In genomic region chr5:113091622-113092021, GRCh38 we compare ENCODE assay signal across 24 cellular contexts.
"Had no signal": no experiment of that assay in that cellular context is flagged by ENCODE, and none has a peak within 500 bp of the region (broad histone marks: within the 10 kb centered on the region; RNA-seq: fewer than 3 reads in every experiment).

No MANE protein-coding gene starts in this region.

- H3K9me3 Mint-ChIP-seq: activated B cell treated with CpG ODN at 0.5 μM for 24 hours; activated CD4-positive, alpha-beta memory T cell treated with anti-CD3 and anti-CD28 coated beads for 36 hours; activated CD4-positive, alpha-beta T cell treated with anti-CD3 and anti-CD28 coated beads, Interleukin-2, amount 10 ng/mL, durations not matched to agents 24 days and 14 days; activated naive CD4-positive, alpha-beta T cell treated with anti-CD3 and anti-CD28 coated beads, Interleukin-2, amount 10 ng/mL, durations not matched to agents 7 days and 5 days; activated naive CD8-positive, alpha-beta T cell treated with anti-CD3 and anti-CD28 coated beads for 36 hours; activated T-helper 2 cell treated with anti-CD3 and anti-CD28 coated beads, Interferon-gamma antibody, Interleukin-2, Interleukin-4, amounts not matched to agents 10 μg/mL and 5 μg/mL and 100 μg/mL, durations not matched to agents 14 hours and 24 hours and 36 hours; T-helper 2 cell treated with Interferon-gamma antibody and Interleukin-4, amounts not matched to agents 5 μg/mL and 100 μg/mL, for 36 hours had no signal

- H3K36me3 ChIP-seq: Peyer's patch, SJSA1 had no signal

- H3K4me1 ChIP-seq: Peyer's patch had no signal

- H3K36me3 Mint-ChIP-seq: activated CD4-positive, alpha-beta memory T cell treated with anti-CD3 and anti-CD28 coated beads for 36 hours; activated naive CD4-positive, alpha-beta T cell treated with anti-CD3 and anti-CD28 coated beads, Interleukin-2, amount 10 ng/mL, durations not matched to agents 7 days and 5 days; activated naive CD8-positive, alpha-beta T cell treated with anti-CD3 and anti-CD28 coated beads for 36 hours had no signal

- H3K9me3 ChIP-seq: Peyer's patch had no signal

- DNase-seq: activated B cell treated with CpG ODN at 0.5 μM for 24 hours; activated CD4-positive, alpha-beta memory T cell treated with anti-CD3 and anti-CD28 coated beads for 36 hours; activated CD4-positive, alpha-beta T cell treated with anti-CD3 and anti-CD28 coated beads for 1 hour; activated CD4-positive, alpha-beta T cell treated with anti-CD3 and anti-CD28 coated beads, Interleukin-2, amount 10 ng/mL, durations not matched to agents 24 days and 14 days; activated CD8-positive, alpha-beta memory T cell treated with anti-CD3 and anti-CD28 coated beads for 24 hours; activated gamma-delta T cell treated with Interleukin-2 at 50 U/mL for 16 hours; activated naive CD4-positive, alpha-beta T cell treated with anti-CD3 and anti-CD28 coated beads, Interleukin-2, amount 10 ng/mL, durations not matched to agents 7 days and 5 days; activated naive CD8-positive, alpha-beta T cell treated with anti-CD3 and anti-CD28 coated beads for 36 hours; NCI-H1092; NCI-H1417; NCI-H1694 treated with DMSO at 0.1 percent for 48 hours; NCI-H2029 treated with DMSO at 0.1 percent for 48 hours; NCI-H345; NCI-H510A; NCI-H526 treated with DMSO at 0.1 percent for 48 hours; NCI-H82; NK-92 treated with Interleukin-12 subunit alpha and Interleukin-12 subunit beta, amount 100 ng/mL, for 24 hours; Peyer's patch; SHP77; SW 1271 had no signal

- H3K27ac ChIP-seq: KMS-11, Peyer's patch, SJSA1 had no signal

- H3K4me3 ChIP-seq: Peyer's patch, SJSA1 had no signal

- H3K27me3 Mint-ChIP-seq: activated CD4-positive, alpha-beta memory T cell treated with anti-CD3 and anti-CD28 coated beads for 36 hours; activated naive CD8-positive, alpha-beta T cell treated with anti-CD3 and anti-CD28 coated beads for 36 hours had no signal

- H3K27ac Mint-ChIP-seq: activated B cell treated with CpG ODN at 0.5 μM for 24 hours; activated CD4-positive, alpha-beta memory T cell treated with anti-CD3 and anti-CD28 coated beads for 36 hours; activated CD4-positive, alpha-beta T cell treated with anti-CD3 and anti-CD28 coated beads, Interleukin-2, amount 10 ng/mL, durations not matched to agents 24 days and 14 days; activated naive CD4-positive, alpha-beta T cell treated with anti-CD3 and anti-CD28 coated beads, Interleukin-2, amount 10 ng/mL, durations not matched to agents 7 days and 5 days; activated naive CD8-positive, alpha-beta T cell treated with anti-CD3 and anti-CD28 coated beads for 36 hours; activated T-helper 2 cell treated with anti-CD3 and anti-CD28 coated beads, Interferon-gamma antibody, Interleukin-2, Interleukin-4, amounts not matched to agents 10 μg/mL and 5 μg/mL and 100 μg/mL, durations not matched to agents 14 hours and 24 hours and 36 hours; T-helper 2 cell treated with Interferon-gamma antibody and Interleukin-4, amounts not matched to agents 5 μg/mL and 100 μg/mL, for 36 hours had no signal

- H3K27me3 ChIP-seq: Peyer's patch, SJSA1 had no signal

- H3K4me1 Mint-ChIP-seq: activated B cell treated with CpG ODN at 0.5 μM for 24 hours; activated naive CD4-positive, alpha-beta T cell treated with anti-CD3 and anti-CD28 coated beads, Interleukin-2, amount 10 ng/mL, durations not matched to agents 7 days and 5 days had no signal

- H3K4me3 Mint-ChIP-seq: activated B cell treated with CpG ODN at 0.5 μM for 24 hours; activated CD4-positive, alpha-beta memory T cell treated with anti-CD3 and anti-CD28 coated beads for 36 hours; activated CD4-positive, alpha-beta T cell treated with anti-CD3 and anti-CD28 coated beads, Interleukin-2, amount 10 ng/mL, durations not matched to agents 24 days and 14 days; activated naive CD4-positive, alpha-beta T cell treated with anti-CD3 and anti-CD28 coated beads, Interleukin-2, amount 10 ng/mL, durations not matched to agents 7 days and 5 days; activated naive CD8-positive, alpha-beta T cell treated with anti-CD3 and anti-CD28 coated beads for 36 hours; T-helper 2 cell treated with Interferon-gamma antibody and Interleukin-4, amounts not matched to agents 5 μg/mL and 100 μg/mL, for 36 hours had no signal
